In genomic region chr1:37476087-37476452, GRCh38 we compare ENCODE assay signal across 7 cellular contexts. TPM values are rescaled to one million over a fixed set of nuclear protein-coding genes. Genes with fewer than 3 reads are reported as not detected.
DNase-seq lines count a peak whose midpoint lies in the region; ATAC-seq and TF ChIP-seq lines count a peak whose summit lies in the region.

No MANE protein-coding gene starts in this region.

- peaks cover 48% of the 10 kb centered on the region for H3K36me3 Mint-ChIP-seq in activated CD8-positive, alpha-beta T cell treated with anti-CD3 and anti-CD28 coated beads, Interleukin-2, amount 10 ng/mL, durations not matched to agents 7 days and 5 days (ENCODE audit: low read depth)
- peaks cover 51 to 52% of the 10 kb centered on the region in 2 donors for H3K36me3 Mint-ChIP-seq in stimulated activated naive B cell treated with anti-CD40 and anti-IgM and Interleukin-4, amounts not matched to agents 10 μg/mL and 1 μg/mL and 100 μg/mL, for 72 hours

- no peaks in the 10 kb centered on the region for H3K9me3 ChIP-seq in HEK293 (ENCODE audit: control insufficient read depth, insufficient read depth, low read depth, low read length)
- no peaks in the 10 kb centered on the region for H3K9me3 ChIP-seq in iPS-18c (ENCODE audit: control insufficient read depth, insufficient read depth, low read length)

- no peak for DNase-seq in activated CD8-positive, alpha-beta T cell treated with anti-CD3 and anti-CD28 coated beads, Interleukin-2, amount 10 ng/mL, durations not matched to agents 7 days and 5 days
- DNase-seq in stimulated activated naive B cell treated with anti-CD40 and anti-IgM and Interleukin-4, amounts not matched to agents 10 μg/mL and 1 μg/mL and 100 μg/mL, for 72 hours = no peak
- DNase-seq in NCI-H146 (lab: John Stamatoyannopoulos, UW) = no peak

- no peak for TF ChIP-seq CTCF in HEK293 (tag by site-specific recombination; IDR thresholded peaks at IDR 0.05)

- CTCF ChIA-PET in HEK293 (lab: Yijun Ruan, JAX) = interaction anchor here (0.8 to 10.7 kb wide), 4 partner anchors 9 to 206 kb away, joined by 3 to 127 read pairs (median 6); no protein-coding TSS in a partner anchor
- CTCF ChIA-PET in activated CD8-positive, alpha-beta T cell treated with anti-CD3 and anti-CD28 coated beads, Interleukin-2, amount 10 ng/mL, durations not matched to agents 7 days and 5 days (lab: Charles Lee) = interaction anchor here (1.3 to 9.0 kb wide), 6 partner anchors 10 to 206 kb away, joined by 3 to 165 read pairs (median 20); partner anchors contain the start of gene MEAF6

- peak overlapping the region; percentile 90 for H3K4me3 Mint-ChIP-seq in activated CD8-positive, alpha-beta T cell treated with anti-CD3 and anti-CD28 coated beads, Interleukin-2, amount 10 ng/mL, durations not matched to agents 7 days and 5 days
- H3K4me3 Mint-ChIP-seq in stimulated activated naive B cell treated with anti-CD40 and anti-IgM and Interleukin-4, amounts not matched to agents 10 μg/mL and 1 μg/mL and 100 μg/mL, for 72 hours = peak overlapping the region; percentile 90 to 96

- H3K36me3 ChIP-seq in HEK293 (ENCODE audit: control insufficient read depth in 2 of 2, insufficient read depth in 1 of 2, low read length in 2 of 2) = peaks cover 0 to 57% of the 10 kb centered on the region in 2 experiments; a peak in 1 of 3 replicates

- no peak overlapping the region for H3K27ac ChIP-seq in HEK293 (ENCODE audit: extremely low read depth, low read depth, low read length)

- no peak for ATAC-seq in activated CD8-positive, alpha-beta T cell treated with anti-CD3 and anti-CD28 coated beads, Interleukin-2, amount 10 ng/mL, durations not matched to agents 7 days and 5 days
- ATAC-seq in stimulated activated naive B cell treated with anti-CD40 and anti-IgM and Interleukin-4, amounts not matched to agents 10 μg/mL and 1 μg/mL and 100 μg/mL, for 72 hours (replicated peaks) = no peak
- no peak for ATAC-seq in GM18511 (IDR thresholded peaks at IDR 0.05; ENCODE audit: unreplicated experiment)
- ATAC-seq in GM21786 (IDR thresholded peaks at IDR 0.05; ENCODE audit: unreplicated experiment) = no peak

- peak overlapping the region; percentile 98 for H3K27ac Mint-ChIP-seq in activated CD8-positive, alpha-beta T cell treated with anti-CD3 and anti-CD28 coated beads, Interleukin-2, amount 10 ng/mL, durations not matched to agents 7 days and 5 days
- H3K27ac Mint-ChIP-seq in stimulated activated naive B cell treated with anti-CD40 and anti-IgM and Interleukin-4, amounts not matched to agents 10 μg/mL and 1 μg/mL and 100 μg/mL, for 72 hours = peak overlapping the region; percentile 97

- POLR2A ChIA-PET in HEK293 (lab: Yijun Ruan, JAX) = interaction anchor here (0.6 to 4.6 kb wide), 6 partner anchors 10 to 1514 kb away, joined by 4 to 43 read pairs (median 12); partner anchors contain the start of gene MEAF6
- POLR2A ChIA-PET in activated CD8-positive, alpha-beta T cell treated with anti-CD3 and anti-CD28 coated beads, Interleukin-2, amount 10 ng/mL, durations not matched to agents 7 days and 5 days (lab: Charles Lee) = interaction anchor here (1.1 to 4.8 kb wide), 6 partner anchors 10 to 214 kb away, joined by 3 to 49 read pairs (median 14); partner anchors contain the start of genes MEAF6 and SNIP1

- peak overlapping the region; percentile 71 for H3K4me3 ChIP-seq in HEK293 (ENCODE audit: low read depth, low read length)
- H3K4me3 ChIP-seq in iPS-18c (ENCODE audit: insufficient read depth, low read depth, low read length) = peak overlapping the region; percentile 24; the same call in 1 of the 2 replicates

- H3K4me1 Mint-ChIP-seq in activated CD8-positive, alpha-beta T cell treated with anti-CD3 and anti-CD28 coated beads, Interleukin-2, amount 10 ng/mL, durations not matched to agents 7 days and 5 days (ENCODE audit: low read depth) = peaks cover 67% of the 10 kb centered on the region
- H3K4me1 Mint-ChIP-seq in stimulated activated naive B cell treated with anti-CD40 and anti-IgM and Interleukin-4, amounts not matched to agents 10 μg/mL and 1 μg/mL and 100 μg/mL, for 72 hours = peaks cover 50 to 84% of the 10 kb centered on the region in 2 donors

- H3K27me3 Mint-ChIP-seq in activated CD8-positive, alpha-beta T cell treated with anti-CD3 and anti-CD28 coated beads, Interleukin-2, amount 10 ng/mL, durations not matched to agents 7 days and 5 days (ENCODE audit: low read depth) = no peaks in the 10 kb centered on the region
- peaks cover 7 to 12% of the 10 kb centered on the region in 2 donors for H3K27me3 Mint-ChIP-seq in stimulated activated naive B cell treated with anti-CD40 and anti-IgM and Interleukin-4, amounts not matched to agents 10 μg/mL and 1 μg/mL and 100 μg/mL, for 72 hours

- peaks cover 18% of the 10 kb centered on the region for H3K4me1 ChIP-seq in HEK293 (ENCODE audit: control insufficient read depth, insufficient read depth, low read length)

- H3K9me3 Mint-ChIP-seq in activated CD8-positive, alpha-beta T cell treated with anti-CD3 and anti-CD28 coated beads, Interleukin-2, amount 10 ng/mL, durations not matched to agents 7 days and 5 days (ENCODE audit: insufficient read depth) = no peaks in the 10 kb centered on the region
- H3K9me3 Mint-ChIP-seq in stimulated activated naive B cell treated with anti-CD40 and anti-IgM and Interleukin-4, amounts not matched to agents 10 μg/mL and 1 μg/mL and 100 μg/mL, for 72 hours = no peaks in the 10 kb centered on the region

TF ChIP-seq in HEK293, 187 proteins besides CTCF, POLR2A, EP300 and RAD21 (continues in another document):
- no peak for TF ChIP-seq ZNF626 (tag by site-specific recombination; IDR thresholded peaks at IDR 0.05)
- TF ChIP-seq ZFHX2 (tag by site-specific recombination; conservative IDR thresholded peaks at IDR 0.05) = peak; percentile 74
- TF ChIP-seq SCRT2 (tag by site-specific recombination; IDR thresholded peaks at IDR 0.05) = no peak
- no peak for TF ChIP-seq ZNF837 (tag by site-specific recombination; IDR thresholded peaks at IDR 0.05)
- no peak for TF ChIP-seq ZBTB44 (tag by site-specific recombination; IDR thresholded peaks at IDR 0.05)
- no peak for TF ChIP-seq ZNF558 (tag by site-specific recombination; IDR thresholded peaks at IDR 0.05)
- TF ChIP-seq ZNF248 (tag by site-specific recombination; IDR thresholded peaks at IDR 0.05) = no peak
- TF ChIP-seq EGR2 (tag by site-specific recombination; IDR thresholded peaks at IDR 0.05; ENCODE audit: low read depth) = peak; percentile 52; the same call in 1 of the 2 replicates
- TF ChIP-seq ZNF600 (tag by site-specific recombination; IDR thresholded peaks at IDR 0.05) = peak; percentile 93; the same call in 1 of the 2 replicates
- no peak for TF ChIP-seq ZNF366 (tag by site-specific recombination; conservative IDR thresholded peaks at IDR 0.05)
- peak; percentile 38; the same call in 1 of the 2 replicates for TF ChIP-seq OSR2 (tag by site-specific recombination; IDR thresholded peaks at IDR 0.05)
- TF ChIP-seq ZNF548 (tag by site-specific recombination; IDR thresholded peaks at IDR 0.05) = no peak
- peak; percentile 6; the same call in 1 of the 2 replicates for TF ChIP-seq BCL11B (tag by site-specific recombination; IDR thresholded peaks at IDR 0.05; ENCODE audit: low read depth)
- TF ChIP-seq ZNF670 (tag by site-specific recombination; IDR thresholded peaks at IDR 0.05; ENCODE audit: low read depth) = no peak
- TF ChIP-seq ZNF169 (tag by site-specific recombination; IDR thresholded peaks at IDR 0.05) = no peak
- TF ChIP-seq ZBTB11 (tag by site-specific recombination; conservative IDR thresholded peaks at IDR 0.05; ENCODE audit: low read depth) = no peak
- TF ChIP-seq SP2 (tag by site-specific recombination; IDR thresholded peaks at IDR 0.05) = no peak

RNA-seq across cellular contexts. Expression of gene ZC3H12A, which starts 1.7 kb away (rescaled TPM):
- total RNA-seq in activated CD8-positive, alpha-beta T cell treated with anti-CD3 and anti-CD28 coated beads, Interleukin-2, amount 10 ng/mL, durations not matched to agents 7 days and 5 days = 10 to 100 TPM; 15.1 to 17.8 TPM

RNA-seq across cellular contexts. Expression of gene MEAF6, which starts 38.5 kb away (rescaled TPM):
- total RNA-seq in activated CD8-positive, alpha-beta T cell treated with anti-CD3 and anti-CD28 coated beads, Interleukin-2, amount 10 ng/mL, durations not matched to agents 7 days and 5 days = 10 to 100 TPM; 70.8 to 73.0 TPM
